1 cellular context compared by ENCODE assay signal in the genomic region with DNA sequence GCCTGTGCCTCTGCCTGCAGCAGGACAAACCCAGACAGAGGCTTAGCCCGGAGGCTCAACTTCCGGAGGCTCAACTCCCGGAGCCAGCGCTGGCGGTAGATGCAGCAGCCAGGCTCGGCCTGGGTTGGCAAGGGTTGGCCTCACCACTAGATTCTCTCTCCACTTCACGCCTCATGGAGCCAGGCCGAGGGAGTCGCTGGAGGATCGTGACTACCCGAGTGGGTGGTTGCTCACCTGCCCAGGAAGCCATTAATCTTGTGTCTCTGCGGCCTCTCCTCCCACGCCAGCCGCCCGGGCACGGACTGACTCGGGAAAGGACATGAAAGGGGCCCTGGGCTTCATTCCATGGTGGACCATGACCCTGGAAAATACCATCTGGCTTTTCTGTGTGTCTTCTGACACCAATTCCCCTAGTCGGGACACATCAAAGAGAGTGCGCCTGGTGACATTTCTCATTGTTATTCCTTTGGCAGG.
TF ChIP-seq lines count a peak whose summit lies in the region.

No MANE protein-coding gene starts in this region.

TF ChIP-seq in HepG2, 621 proteins besides CTCF, POLR2A, EP300 and RAD21 (continued from another document and continues in another):
- TF ChIP-seq, protein P1, sequence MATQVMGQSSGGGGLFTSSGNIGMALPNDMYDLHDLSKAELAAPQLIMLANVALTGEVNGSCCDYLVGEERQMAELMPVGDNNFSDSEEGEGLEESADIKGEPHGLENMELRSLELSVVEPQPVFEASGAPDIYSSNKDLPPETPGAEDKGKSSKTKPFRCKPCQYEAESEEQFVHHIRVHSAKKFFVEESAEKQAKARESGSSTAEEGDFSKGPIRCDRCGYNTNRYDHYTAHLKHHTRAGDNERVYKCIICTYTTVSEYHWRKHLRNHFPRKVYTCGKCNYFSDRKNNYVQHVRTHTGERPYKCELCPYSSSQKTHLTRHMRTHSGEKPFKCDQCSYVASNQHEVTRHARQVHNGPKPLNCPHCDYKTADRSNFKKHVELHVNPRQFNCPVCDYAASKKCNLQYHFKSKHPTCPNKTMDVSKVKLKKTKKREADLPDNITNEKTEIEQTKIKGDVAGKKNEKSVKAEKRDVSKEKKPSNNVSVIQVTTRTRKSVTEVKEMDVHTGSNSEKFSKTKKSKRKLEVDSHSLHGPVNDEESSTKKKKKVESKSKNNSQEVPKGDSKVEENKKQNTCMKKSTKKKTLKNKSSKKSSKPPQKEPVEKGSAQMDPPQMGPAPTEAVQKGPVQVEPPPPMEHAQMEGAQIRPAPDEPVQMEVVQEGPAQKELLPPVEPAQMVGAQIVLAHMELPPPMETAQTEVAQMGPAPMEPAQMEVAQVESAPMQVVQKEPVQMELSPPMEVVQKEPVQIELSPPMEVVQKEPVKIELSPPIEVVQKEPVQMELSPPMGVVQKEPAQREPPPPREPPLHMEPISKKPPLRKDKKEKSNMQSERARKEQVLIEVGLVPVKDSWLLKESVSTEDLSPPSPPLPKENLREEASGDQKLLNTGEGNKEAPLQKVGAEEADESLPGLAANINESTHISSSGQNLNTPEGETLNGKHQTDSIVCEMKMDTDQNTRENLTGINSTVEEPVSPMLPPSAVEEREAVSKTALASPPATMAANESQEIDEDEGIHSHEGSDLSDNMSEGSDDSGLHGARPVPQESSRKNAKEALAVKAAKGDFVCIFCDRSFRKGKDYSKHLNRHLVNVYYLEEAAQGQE (IDR thresholded peaks at IDR 0.05; ENCODE audit: borderline replicate concordance in 1 of 2, low read depth in 1 of 2, low read length in 2 of 2), result no peak
- no peak for TF ChIP-seq RCOR2 (CRISPR knock-in tag; IDR thresholded peaks at IDR 0.05)
- TF ChIP-seq PCBP1 (IDR thresholded peaks at IDR 0.05; ENCODE audit: borderline replicate concordance, low read depth, low read length), result 0 out of 2 replicates have a peak, but pooled peaks have one; percentile 28
- TF ChIP-seq ZNF230 (CRISPR knock-in tag; IDR thresholded peaks at IDR 0.05), result 0 out of 2 replicates have a peak, but pooled peaks have one; percentile 43
- TF ChIP-seq, protein P2, sequence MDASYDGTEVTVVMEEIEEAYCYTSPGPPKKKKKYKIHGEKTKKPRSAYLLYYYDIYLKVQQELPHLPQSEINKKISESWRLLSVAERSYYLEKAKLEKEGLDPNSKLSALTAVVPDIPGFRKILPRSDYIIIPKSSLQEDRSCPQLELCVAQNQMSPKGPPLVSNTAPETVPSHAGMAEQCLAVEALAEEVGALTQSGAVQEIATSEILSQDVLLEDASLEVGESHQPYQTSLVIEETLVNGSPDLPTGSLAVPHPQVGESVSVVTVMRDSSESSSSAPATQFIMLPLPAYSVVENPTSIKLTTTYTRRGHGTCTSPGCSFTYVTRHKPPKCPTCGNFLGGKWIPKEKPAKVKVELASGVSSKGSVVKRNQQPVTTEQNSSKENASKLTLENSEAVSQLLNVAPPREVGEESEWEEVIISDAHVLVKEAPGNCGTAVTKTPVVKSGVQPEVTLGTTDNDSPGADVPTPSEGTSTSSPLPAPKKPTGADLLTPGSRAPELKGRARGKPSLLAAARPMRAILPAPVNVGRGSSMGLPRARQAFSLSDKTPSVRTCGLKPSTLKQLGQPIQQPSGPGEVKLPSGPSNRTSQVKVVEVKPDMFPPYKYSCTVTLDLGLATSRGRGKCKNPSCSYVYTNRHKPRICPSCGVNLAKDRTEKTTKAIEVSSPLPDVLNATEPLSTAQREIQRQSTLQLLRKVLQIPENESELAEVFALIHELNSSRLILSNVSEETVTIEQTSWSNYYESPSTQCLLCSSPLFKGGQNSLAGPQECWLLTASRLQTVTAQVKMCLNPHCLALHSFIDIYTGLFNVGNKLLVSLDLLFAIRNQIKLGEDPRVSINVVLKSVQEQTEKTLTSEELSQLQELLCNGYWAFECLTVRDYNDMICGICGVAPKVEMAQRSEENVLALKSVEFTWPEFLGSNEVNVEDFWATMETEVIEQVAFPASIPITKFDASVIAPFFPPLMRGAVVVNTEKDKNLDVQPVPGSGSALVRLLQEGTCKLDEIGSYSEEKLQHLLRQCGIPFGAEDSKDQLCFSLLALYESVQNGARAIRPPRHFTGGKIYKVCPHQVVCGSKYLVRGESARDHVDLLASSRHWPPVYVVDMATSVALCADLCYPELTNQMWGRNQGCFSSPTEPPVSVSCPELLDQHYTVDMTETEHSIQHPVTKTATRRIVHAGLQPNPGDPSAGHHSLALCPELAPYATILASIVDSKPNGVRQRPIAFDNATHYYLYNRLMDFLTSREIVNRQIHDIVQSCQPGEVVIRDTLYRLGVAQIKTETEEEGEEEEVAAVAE (CRISPR knock-in tag; IDR thresholded peaks at IDR 0.05; ENCODE audit: borderline replicate concordance), result no peak
- TF ChIP-seq ZNF605 (CRISPR knock-in tag; IDR thresholded peaks at IDR 0.05), result 0 out of 2 replicates have a peak, but pooled peaks have one; percentile 39
- TF ChIP-seq MEIS2 (CRISPR knock-in tag; IDR thresholded peaks at IDR 0.05), result peak; percentile 70; the same call in 1 of the 2 replicates
- 0 out of 2 replicates have a peak, but pooled peaks have one; percentile 56 for TF ChIP-seq EEA1 (CRISPR knock-in tag; IDR thresholded peaks at IDR 0.05; ENCODE audit: borderline replicate concordance)
- TF ChIP-seq HDAC6 (IDR thresholded peaks at IDR 0.05; ENCODE audit: low read depth, low read length), result no peak
- TF ChIP-seq, protein P3, sequence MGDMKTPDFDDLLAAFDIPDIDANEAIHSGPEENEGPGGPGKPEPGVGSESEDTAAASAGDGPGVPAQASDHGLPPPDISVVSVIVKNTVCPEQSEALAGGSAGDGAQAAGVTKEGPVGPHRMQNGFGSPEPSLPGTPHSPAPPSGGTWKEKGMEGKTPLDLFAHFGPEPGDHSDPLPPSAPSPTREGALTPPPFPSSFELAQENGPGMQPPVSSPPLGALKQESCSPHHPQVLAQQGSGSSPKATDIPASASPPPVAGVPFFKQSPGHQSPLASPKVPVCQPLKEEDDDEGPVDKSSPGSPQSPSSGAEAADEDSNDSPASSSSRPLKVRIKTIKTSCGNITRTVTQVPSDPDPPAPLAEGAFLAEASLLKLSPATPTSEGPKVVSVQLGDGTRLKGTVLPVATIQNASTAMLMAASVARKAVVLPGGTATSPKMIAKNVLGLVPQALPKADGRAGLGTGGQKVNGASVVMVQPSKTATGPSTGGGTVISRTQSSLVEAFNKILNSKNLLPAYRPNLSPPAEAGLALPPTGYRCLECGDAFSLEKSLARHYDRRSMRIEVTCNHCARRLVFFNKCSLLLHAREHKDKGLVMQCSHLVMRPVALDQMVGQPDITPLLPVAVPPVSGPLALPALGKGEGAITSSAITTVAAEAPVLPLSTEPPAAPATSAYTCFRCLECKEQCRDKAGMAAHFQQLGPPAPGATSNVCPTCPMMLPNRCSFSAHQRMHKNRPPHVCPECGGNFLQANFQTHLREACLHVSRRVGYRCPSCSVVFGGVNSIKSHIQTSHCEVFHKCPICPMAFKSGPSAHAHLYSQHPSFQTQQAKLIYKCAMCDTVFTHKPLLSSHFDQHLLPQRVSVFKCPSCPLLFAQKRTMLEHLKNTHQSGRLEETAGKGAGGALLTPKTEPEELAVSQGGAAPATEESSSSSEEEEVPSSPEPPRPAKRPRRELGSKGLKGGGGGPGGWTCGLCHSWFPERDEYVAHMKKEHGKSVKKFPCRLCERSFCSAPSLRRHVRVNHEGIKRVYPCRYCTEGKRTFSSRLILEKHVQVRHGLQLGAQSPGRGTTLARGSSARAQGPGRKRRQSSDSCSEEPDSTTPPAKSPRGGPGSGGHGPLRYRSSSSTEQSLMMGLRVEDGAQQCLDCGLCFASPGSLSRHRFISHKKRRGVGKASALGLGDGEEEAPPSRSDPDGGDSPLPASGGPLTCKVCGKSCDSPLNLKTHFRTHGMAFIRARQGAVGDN (CRISPR knock-in tag; IDR thresholded peaks at IDR 0.05), result peak; percentile 78
- TF ChIP-seq MTA1 (CRISPR knock-in tag; IDR thresholded peaks at IDR 0.05; ENCODE audit: borderline replicate concordance), result 0 out of 2 replicates have a peak, but pooled peaks have one; percentile 17
- TF ChIP-seq, protein P4, sequence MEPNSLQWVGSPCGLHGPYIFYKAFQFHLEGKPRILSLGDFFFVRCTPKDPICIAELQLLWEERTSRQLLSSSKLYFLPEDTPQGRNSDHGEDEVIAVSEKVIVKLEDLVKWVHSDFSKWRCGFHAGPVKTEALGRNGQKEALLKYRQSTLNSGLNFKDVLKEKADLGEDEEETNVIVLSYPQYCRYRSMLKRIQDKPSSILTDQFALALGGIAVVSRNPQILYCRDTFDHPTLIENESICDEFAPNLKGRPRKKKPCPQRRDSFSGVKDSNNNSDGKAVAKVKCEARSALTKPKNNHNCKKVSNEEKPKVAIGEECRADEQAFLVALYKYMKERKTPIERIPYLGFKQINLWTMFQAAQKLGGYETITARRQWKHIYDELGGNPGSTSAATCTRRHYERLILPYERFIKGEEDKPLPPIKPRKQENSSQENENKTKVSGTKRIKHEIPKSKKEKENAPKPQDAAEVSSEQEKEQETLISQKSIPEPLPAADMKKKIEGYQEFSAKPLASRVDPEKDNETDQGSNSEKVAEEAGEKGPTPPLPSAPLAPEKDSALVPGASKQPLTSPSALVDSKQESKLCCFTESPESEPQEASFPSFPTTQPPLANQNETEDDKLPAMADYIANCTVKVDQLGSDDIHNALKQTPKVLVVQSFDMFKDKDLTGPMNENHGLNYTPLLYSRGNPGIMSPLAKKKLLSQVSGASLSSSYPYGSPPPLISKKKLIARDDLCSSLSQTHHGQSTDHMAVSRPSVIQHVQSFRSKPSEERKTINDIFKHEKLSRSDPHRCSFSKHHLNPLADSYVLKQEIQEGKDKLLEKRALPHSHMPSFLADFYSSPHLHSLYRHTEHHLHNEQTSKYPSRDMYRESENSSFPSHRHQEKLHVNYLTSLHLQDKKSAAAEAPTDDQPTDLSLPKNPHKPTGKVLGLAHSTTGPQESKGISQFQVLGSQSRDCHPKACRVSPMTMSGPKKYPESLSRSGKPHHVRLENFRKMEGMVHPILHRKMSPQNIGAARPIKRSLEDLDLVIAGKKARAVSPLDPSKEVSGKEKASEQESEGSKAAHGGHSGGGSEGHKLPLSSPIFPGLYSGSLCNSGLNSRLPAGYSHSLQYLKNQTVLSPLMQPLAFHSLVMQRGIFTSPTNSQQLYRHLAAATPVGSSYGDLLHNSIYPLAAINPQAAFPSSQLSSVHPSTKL (CRISPR knock-in tag; IDR thresholded peaks at IDR 0.05), result peak; percentile 57; the same call in 1 of the 2 replicates
- TF ChIP-seq BHLHE40 (IDR thresholded peaks at IDR 0.05; ENCODE audit: low read length), result peak; percentile 54; the same call in 1 of the 2 replicates
- TF ChIP-seq, protein P5, sequence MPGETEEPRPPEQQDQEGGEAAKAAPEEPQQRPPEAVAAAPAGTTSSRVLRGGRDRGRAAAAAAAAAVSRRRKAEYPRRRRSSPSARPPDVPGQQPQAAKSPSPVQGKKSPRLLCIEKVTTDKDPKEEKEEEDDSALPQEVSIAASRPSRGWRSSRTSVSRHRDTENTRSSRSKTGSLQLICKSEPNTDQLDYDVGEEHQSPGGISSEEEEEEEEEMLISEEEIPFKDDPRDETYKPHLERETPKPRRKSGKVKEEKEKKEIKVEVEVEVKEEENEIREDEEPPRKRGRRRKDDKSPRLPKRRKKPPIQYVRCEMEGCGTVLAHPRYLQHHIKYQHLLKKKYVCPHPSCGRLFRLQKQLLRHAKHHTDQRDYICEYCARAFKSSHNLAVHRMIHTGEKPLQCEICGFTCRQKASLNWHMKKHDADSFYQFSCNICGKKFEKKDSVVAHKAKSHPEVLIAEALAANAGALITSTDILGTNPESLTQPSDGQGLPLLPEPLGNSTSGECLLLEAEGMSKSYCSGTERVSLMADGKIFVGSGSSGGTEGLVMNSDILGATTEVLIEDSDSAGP (CRISPR knock-in tag; IDR thresholded peaks at IDR 0.05; ENCODE audit: borderline replicate concordance), result peak; percentile 43; the same call in 1 of the 2 replicates
- peak; percentile 65; the same call in 1 of the 2 replicates for TF ChIP-seq HNRNPL (IDR thresholded peaks at IDR 0.05; ENCODE audit: low read depth, low read length)
- TF ChIP-seq NR2F1 (CRISPR knock-in tag; IDR thresholded peaks at IDR 0.05), result 0 out of 4 replicates have a peak, but pooled peaks of 1 of the 2 experiments have one; percentile 27
- TF ChIP-seq ATRX (CRISPR knock-in tag; IDR thresholded peaks at IDR 0.05; ENCODE audit: borderline replicate concordance), result no peak
- TF ChIP-seq TARDBP (CRISPR knock-in tag; IDR thresholded peaks at IDR 0.05), result peak; percentile 19; the same call in 1 of the 2 replicates
- 0 out of 2 replicates have a peak, but pooled peaks have one; percentile 48 for TF ChIP-seq SAFB2 (CRISPR knock-in tag; IDR thresholded peaks at IDR 0.05; ENCODE audit: borderline replicate concordance, low read depth)
- peak; percentile 85 for TF ChIP-seq XRCC5 (optimal IDR thresholded peaks at IDR 0.05; ENCODE audit: low read length)
- 0 out of 2 replicates have a peak, but pooled peaks have one; percentile 38 for TF ChIP-seq NR2F6 (IDR thresholded peaks at IDR 0.05)
- TF ChIP-seq NR2F6 (CRISPR knock-in tag; IDR thresholded peaks at IDR 0.05), result no peak
- TF ChIP-seq, protein P6, sequence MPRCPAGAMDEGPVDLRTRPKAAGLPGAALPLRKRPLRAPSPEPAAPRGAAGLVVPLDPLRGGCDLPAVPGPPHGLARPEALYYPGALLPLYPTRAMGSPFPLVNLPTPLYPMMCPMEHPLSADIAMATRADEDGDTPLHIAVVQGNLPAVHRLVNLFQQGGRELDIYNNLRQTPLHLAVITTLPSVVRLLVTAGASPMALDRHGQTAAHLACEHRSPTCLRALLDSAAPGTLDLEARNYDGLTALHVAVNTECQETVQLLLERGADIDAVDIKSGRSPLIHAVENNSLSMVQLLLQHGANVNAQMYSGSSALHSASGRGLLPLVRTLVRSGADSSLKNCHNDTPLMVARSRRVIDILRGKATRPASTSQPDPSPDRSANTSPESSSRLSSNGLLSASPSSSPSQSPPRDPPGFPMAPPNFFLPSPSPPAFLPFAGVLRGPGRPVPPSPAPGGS (CRISPR knock-in tag; IDR thresholded peaks at IDR 0.05), result peak; percentile 18; the same call in 1 of the 2 replicates
- TF ChIP-seq, protein P7, sequence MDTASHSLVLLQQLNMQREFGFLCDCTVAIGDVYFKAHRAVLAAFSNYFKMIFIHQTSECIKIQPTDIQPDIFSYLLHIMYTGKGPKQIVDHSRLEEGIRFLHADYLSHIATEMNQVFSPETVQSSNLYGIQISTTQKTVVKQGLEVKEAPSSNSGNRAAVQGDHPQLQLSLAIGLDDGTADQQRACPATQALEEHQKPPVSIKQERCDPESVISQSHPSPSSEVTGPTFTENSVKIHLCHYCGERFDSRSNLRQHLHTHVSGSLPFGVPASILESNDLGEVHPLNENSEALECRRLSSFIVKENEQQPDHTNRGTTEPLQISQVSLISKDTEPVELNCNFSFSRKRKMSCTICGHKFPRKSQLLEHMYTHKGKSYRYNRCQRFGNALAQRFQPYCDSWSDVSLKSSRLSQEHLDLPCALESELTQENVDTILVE (CRISPR knock-in tag; IDR thresholded peaks at IDR 0.05), result peak; percentile 36; the same call in 1 of the 2 replicates
- 0 out of 2 replicates have a peak, but pooled peaks have one; percentile 25 for TF ChIP-seq MED1 (CRISPR knock-in tag; IDR thresholded peaks at IDR 0.05)
